In genomic region chr15:78103406-78104118, GRCh38 we compare ENCODE assay signal across 9 cellular contexts. TPM values are rescaled to one million over a fixed set of nuclear protein-coding genes. Genes with fewer than 3 reads are reported as not detected.
DNase-seq lines count a peak whose midpoint lies in the region; ATAC-seq, FAIRE-seq and TF ChIP-seq lines count a peak whose summit lies in the region.
"Had no signal": no experiment of that assay in that cellular context is flagged by ENCODE, and none has a peak within 500 bp of the region (broad histone marks: within the 10 kb centered on the region; RNA-seq: fewer than 3 reads in every experiment).

No MANE protein-coding gene starts in this region.

- TF ChIP-seq POLR2A in HepG2 (IDR thresholded peaks at IDR 0.05; ENCODE audit: insufficient read depth in 1 of 2, low read depth in 2 of 2, low read length in 2 of 2) = no peak

- H4K20me1 ChIP-seq in HepG2 (ENCODE audit: insufficient read depth, low read length) (no peaks in the 10 kb centered on the region), osteoblast (ENCODE audit: insufficient read depth, low read length) (no peaks in the 10 kb centered on the region)

- H3K9me3 ChIP-seq in HepG2 (ENCODE audit: low read length) (no peaks in the 10 kb centered on the region), tibial artery (no peaks in the 10 kb centered on the region), osteoblast (ENCODE audit: low read depth, low read length) (no peaks in the 10 kb centered on the region)

- in situ Hi-C loops in HepG2 (cut with HindIII; ENCODE audit: extremely low pct_ligation_motif_present, low pct_unique_long_range_greater_than_20kb) = no loop called here

- no peak overlapping the region for H3K27ac ChIP-seq in HepG2 (ENCODE audit: extremely low read length, insufficient read depth, low read length)
- H3K27ac ChIP-seq in dorsolateral prefrontal cortex = no peak overlapping the region
- no peak overlapping the region for H3K27ac ChIP-seq in tibial artery
- H3K27ac ChIP-seq in osteoblast (ENCODE audit: low read depth, low read length) = no peak overlapping the region

- no peaks in the 10 kb centered on the region for H3K36me3 ChIP-seq in HepG2 (replicated peaks in 1 of 2; ENCODE audit: control insufficient read depth in 1 of 2, insufficient read depth in 2 of 2, low read length in 2 of 2)
- H3K36me3 ChIP-seq in tibial artery = no peaks in the 10 kb centered on the region
- no peaks in the 10 kb centered on the region for H3K36me3 ChIP-seq in osteoblast (ENCODE audit: insufficient read depth, low read length)

- peaks cover 31% of the 10 kb centered on the region for H3K4me1 ChIP-seq in HepG2 (ENCODE audit: insufficient read depth, low read length)
- no peaks in the 10 kb centered on the region for H3K4me1 ChIP-seq in tibial artery
- H3K4me1 ChIP-seq in osteoblast (ENCODE audit: insufficient read depth, low read length) = peaks cover 5% of the 10 kb centered on the region

- CTCF ChIA-PET in HepG2 (lab: Yijun Ruan, JAX; ENCODE audit: low intra/inter-chr PET ratio, low total read pairs) = no interaction called here

- TF ChIP-seq EP300 in HepG2 (IDR thresholded peaks at IDR 0.05; ENCODE audit: low read depth in 2 of 2, low read length in 2 of 2) (no peak), HepG2 (CRISPR knock-in tag; IDR thresholded peaks at IDR 0.05; ENCODE audit: borderline replicate concordance) (no peak)

- H3K27me3 ChIP-seq in HepG2 (ENCODE audit: control insufficient read depth in 1 of 2, insufficient read depth in 2 of 2, low read length in 2 of 2) = peaks cover 0 to 4% of the 10 kb centered on the region in 2 experiments; a peak in 2 of 5 replicates
- H3K27me3 ChIP-seq in dorsolateral prefrontal cortex = no peaks in the 10 kb centered on the region
- H3K27me3 ChIP-seq in tibial artery = no peaks in the 10 kb centered on the region
- no peaks in the 10 kb centered on the region for H3K27me3 ChIP-seq in osteoblast (ENCODE audit: insufficient read depth, low read length)

- no peak for TF ChIP-seq RAD21 in HepG2 (CRISPR knock-in tag; IDR thresholded peaks at IDR 0.05)

- intact Hi-C loops in HepG2 (cut with micrococcal nuclease; ENCODE audit: unreplicated experiment) = no loop called here
- intact Hi-C loops in dorsolateral prefrontal cortex (cut with DNase I) = no loop called here
- intact Hi-C loops in tibial artery (cut with DNase I; ENCODE audit: low total_unique reads) = no loop called here

- H3K4me2 ChIP-seq in HepG2 (ENCODE audit: low read depth, low read length) (peak overlapping the region; percentile 15; the same call in 1 of the 2 replicates), osteoblast (ENCODE audit: insufficient read depth, low read length) (no peak overlapping the region)

- FAIRE-seq in HepG2 (lab: Jason Lieb, UNC) = no peak

- DNase-seq in activated CD4-positive, alpha-beta T cell treated with anti-CD3 and anti-CD28 coated beads, Interleukin-2, amount 50 U/mL, for 48 hours = peak; percentile 62 to 74
- DNase-seq in HepG2 (ENCODE audit: low spot score) (no peak), dorsolateral prefrontal cortex (no peak), tibial artery (no peak), osteoblast (ENCODE audit: insufficient read length, low spot score, missing footprints) (no peak), NCI-H510A (lab: John Stamatoyannopoulos, UW) (no peak)

- TF ChIP-seq CTCF in HepG2 (CRISPR knock-in tag; IDR thresholded peaks at IDR 0.05) = no peak
- TF ChIP-seq CTCF in dorsolateral prefrontal cortex (IDR thresholded peaks at IDR 0.05 in 54 of 56, conservative IDR thresholded peaks at IDR 0.05 in 2 of 56; ENCODE audit: low read depth in 1 of 56, partially characterized antibody in 56 of 56) = no peak
- TF ChIP-seq CTCF in tibial artery (IDR thresholded peaks at IDR 0.05) = no peak
- TF ChIP-seq CTCF in osteoblast (IDR thresholded peaks at IDR 0.05; ENCODE audit: extremely low read depth, low read depth, low read length) = no peak

- H3K9ac ChIP-seq in HepG2 (ENCODE audit: insufficient read depth, low read depth, low read length) = no peak overlapping the region

- no peak overlapping the region for H2AFZ ChIP-seq in HepG2 (ENCODE audit: low read length)
- H2AFZ ChIP-seq in osteoblast (ENCODE audit: low read length) = no peak overlapping the region

- BruUV-seq in HepG2 (replicated peaks; lab: Mats Ljungman, UMichigan) = no TSS peak

- ATAC-seq in GM19328 (IDR thresholded peaks at IDR 0.05; ENCODE audit: unreplicated experiment) (peak; percentile 84), HG03378 (IDR thresholded peaks at IDR 0.05; ENCODE audit: unreplicated experiment) (peak; percentile 60), HepG2 (no peak)

- no peak overlapping the region for H3K4me3 ChIP-seq in HepG2 (replicated peaks in 1 of 3; ENCODE audit: insufficient read depth in 1 of 3, low read depth in 2 of 3, low read length in 3 of 3)
- H3K4me3 ChIP-seq in dorsolateral prefrontal cortex = no peak overlapping the region
- H3K4me3 ChIP-seq in tibial artery = no peak overlapping the region
- H3K4me3 ChIP-seq in osteoblast (ENCODE audit: insufficient read depth, low read length) = no peak overlapping the region

- POLR2A ChIA-PET in HepG2 (lab: Yijun Ruan, JAX) = no interaction called here

- H3K79me2 ChIP-seq in HepG2 (ENCODE audit: insufficient read depth, low read length) (no peaks in the 10 kb centered on the region), osteoblast (ENCODE audit: insufficient read depth, low read length) (no peaks in the 10 kb centered on the region)

- 36% methylated on average over 10 of the region's 12 CpGs for WGBS in HepG2 (ENCODE audit: low lambda C conversion rate)

RNA-seq across cellular contexts. Expression of gene SH2D7, which starts 11.2 kb away (rescaled TPM):
- total RNA-seq in HepG2 (2016; rRNA removed; fragmentation: Illumina TruSeq; extraction: Trizol) = not detected in 2 replicates
- not detected in 2 replicates for total RNA-seq in HepG2 (2016; cell fraction: cytosol; rRNA removed; fragmentation: Illumina TruSeq; extraction: Trizol; ENCODE audit: low read depth)
- not detected in 2 replicates for total RNA-seq in HepG2 (2016; cell fraction: insoluble cytoplasmic fraction; rRNA removed; fragmentation: Illumina TruSeq; extraction: Trizol)
- total RNA-seq in HepG2 (2016; cell fraction: membrane; rRNA removed; fragmentation: Illumina TruSeq; extraction: Trizol) = not detected in 2 replicates
- total RNA-seq in HepG2 (2016; cell fraction: nucleus; rRNA removed; fragmentation: Illumina TruSeq; extraction: Trizol) = not detected in 2 replicates
- not detected in 2 replicates for polyA plus RNA-seq in HepG2 (2011; rRNA removed)
- not detected in 2 replicates for polyA plus RNA-seq in HepG2 (2011; cell fraction: cytosol; rRNA removed)
- polyA plus RNA-seq in HepG2 (2011; cell fraction: nucleus; rRNA removed) = not detected in 2 replicates
- polyA plus RNA-seq in HepG2 (2012) = 0.05 TPM in 1 of 2 replicates, not detected in the other
- not detected in 2 replicates for polyA plus RNA-seq in HepG2 (2016; cell fraction: cytosol; fragmentation: Illumina TruSeq; extraction: Trizol; ENCODE audit: low read depth)
- polyA plus RNA-seq in HepG2 (2016; cell fraction: insoluble cytoplasmic fraction; fragmentation: Illumina TruSeq; extraction: Trizol; ENCODE audit: low read depth) = not detected in 2 replicates
- polyA plus RNA-seq in HepG2 (2016; cell fraction: membrane; fragmentation: Illumina TruSeq; extraction: Trizol; ENCODE audit: low read depth) = not detected in 2 replicates
- not detected in 2 replicates for polyA plus RNA-seq in HepG2 (2016; cell fraction: nucleus; fragmentation: Illumina TruSeq; extraction: Trizol; ENCODE audit: insufficient read depth, low read depth)
- polyA minus RNA-seq in HepG2 (2011; rRNA and poly(A)+ RNA removed; ENCODE audit: low replicate concordance) = not detected in 2 replicates
- not detected in 2 replicates for polyA minus RNA-seq in HepG2 (2011; cell fraction: cytosol; rRNA and poly(A)+ RNA removed)
- polyA minus RNA-seq in HepG2 (2011; cell fraction: nucleus; rRNA and poly(A)+ RNA removed) = not detected in 2 replicates
- not detected for total RNA-seq in dorsolateral prefrontal cortex
- not detected in 2 replicates for total RNA-seq in osteoblast
- polyA plus RNA-seq: IgD-negative memory B cell had no signal

RNA-seq across cellular contexts. Expression of gene TBC1D2B, which starts 26.1 kb away (rescaled TPM):
- total RNA-seq in HepG2 (2016; rRNA removed; fragmentation: Illumina TruSeq; extraction: Trizol) (7.9 and 10.1 TPM in 2 replicates), dorsolateral prefrontal cortex (10 to 100 TPM; 18.5 to 62.5 (median 37.5) TPM), osteoblast (57.8 and 58.3 TPM in 2 replicates)
- total RNA-seq in HepG2 (2016; cell fraction: cytosol; rRNA removed; fragmentation: Illumina TruSeq; extraction: Trizol; ENCODE audit: low read depth) = 4.1 and 5.1 TPM in 2 replicates
- 7.4 and 10.4 TPM in 2 replicates for total RNA-seq in HepG2 (2016; cell fraction: insoluble cytoplasmic fraction; rRNA removed; fragmentation: Illumina TruSeq; extraction: Trizol)
- total RNA-seq in HepG2 (2016; cell fraction: membrane; rRNA removed; fragmentation: Illumina TruSeq; extraction: Trizol) = 4.5 and 5.3 TPM in 2 replicates
- total RNA-seq in HepG2 (2016; cell fraction: nucleus; rRNA removed; fragmentation: Illumina TruSeq; extraction: Trizol) = 12.1 and 12.6 TPM in 2 replicates
- 14.4 and 18.8 TPM in 2 replicates for polyA plus RNA-seq in HepG2 (2011; rRNA removed)
- 8.9 and 11.2 TPM in 2 replicates for polyA plus RNA-seq in HepG2 (2011; cell fraction: cytosol; rRNA removed)
- 36.0 and 41.0 TPM in 2 replicates for polyA plus RNA-seq in HepG2 (2011; cell fraction: nucleus; rRNA removed)
- polyA plus RNA-seq in HepG2 (2012) = 7.6 and 13.3 TPM in 2 replicates
- polyA plus RNA-seq in HepG2 (2016; cell fraction: cytosol; fragmentation: Illumina TruSeq; extraction: Trizol; ENCODE audit: low read depth) = 0.70 and 0.78 TPM in 2 replicates
- 5.9 and 9.0 TPM in 2 replicates for polyA plus RNA-seq in HepG2 (2016; cell fraction: insoluble cytoplasmic fraction; fragmentation: Illumina TruSeq; extraction: Trizol; ENCODE audit: low read depth)
- 1.7 and 1.9 TPM in 2 replicates for polyA plus RNA-seq in HepG2 (2016; cell fraction: membrane; fragmentation: Illumina TruSeq; extraction: Trizol; ENCODE audit: low read depth)
- 16.5 and 18.2 TPM in 2 replicates for polyA plus RNA-seq in HepG2 (2016; cell fraction: nucleus; fragmentation: Illumina TruSeq; extraction: Trizol; ENCODE audit: insufficient read depth, low read depth)
- polyA minus RNA-seq in HepG2 (2011; rRNA and poly(A)+ RNA removed; ENCODE audit: low replicate concordance) = 27.1 and 31.4 TPM in 2 replicates
- 8.7 and 10.4 TPM in 2 replicates for polyA minus RNA-seq in HepG2 (2011; cell fraction: cytosol; rRNA and poly(A)+ RNA removed)
- 28.2 and 32.3 TPM in 2 replicates for polyA minus RNA-seq in HepG2 (2011; cell fraction: nucleus; rRNA and poly(A)+ RNA removed)

RNA-seq across cellular contexts. Expression of gene CIB2, which starts 27.7 kb away (rescaled TPM):
- total RNA-seq in HepG2 (2016; rRNA removed; fragmentation: Illumina TruSeq; extraction: Trizol) = 1.5 and 1.8 TPM in 2 replicates
- total RNA-seq in HepG2 (2016; cell fraction: cytosol; rRNA removed; fragmentation: Illumina TruSeq; extraction: Trizol; ENCODE audit: low read depth) = 6.0 and 7.3 TPM in 2 replicates
- 1.6 and 2.2 TPM in 2 replicates for total RNA-seq in HepG2 (2016; cell fraction: insoluble cytoplasmic fraction; rRNA removed; fragmentation: Illumina TruSeq; extraction: Trizol)
- 6.9 and 9.0 TPM in 2 replicates for total RNA-seq in HepG2 (2016; cell fraction: membrane; rRNA removed; fragmentation: Illumina TruSeq; extraction: Trizol)
- total RNA-seq in HepG2 (2016; cell fraction: nucleus; rRNA removed; fragmentation: Illumina TruSeq; extraction: Trizol) = 0.63 and 0.84 TPM in 2 replicates
- 1.4 and 4.5 TPM in 2 replicates for polyA plus RNA-seq in HepG2 (2011; rRNA removed)
- polyA plus RNA-seq in HepG2 (2011; cell fraction: cytosol; rRNA removed) = 1.5 and 2.4 TPM in 2 replicates
- 0.19 and 0.87 TPM in 2 replicates for polyA plus RNA-seq in HepG2 (2011; cell fraction: nucleus; rRNA removed)
- polyA plus RNA-seq in HepG2 (2012) = 2.2 and 3.7 TPM in 2 replicates
- 13.6 and 14.5 TPM in 2 replicates for polyA plus RNA-seq in HepG2 (2016; cell fraction: cytosol; fragmentation: Illumina TruSeq; extraction: Trizol; ENCODE audit: low read depth)
- polyA plus RNA-seq in HepG2 (2016; cell fraction: insoluble cytoplasmic fraction; fragmentation: Illumina TruSeq; extraction: Trizol; ENCODE audit: low read depth) = 3.1 and 4.0 TPM in 2 replicates
- polyA plus RNA-seq in HepG2 (2016; cell fraction: membrane; fragmentation: Illumina TruSeq; extraction: Trizol; ENCODE audit: low read depth) = 13.2 TPM in 2 replicates
- 2.5 and 2.6 TPM in 2 replicates for polyA plus RNA-seq in HepG2 (2016; cell fraction: nucleus; fragmentation: Illumina TruSeq; extraction: Trizol; ENCODE audit: insufficient read depth, low read depth)
- polyA minus RNA-seq in HepG2 (2011; rRNA and poly(A)+ RNA removed; ENCODE audit: low replicate concordance) = 1.3 and 2.2 TPM in 2 replicates
- 1.8 TPM in 1 of 2 replicates, not detected in the other for polyA minus RNA-seq in HepG2 (2011; cell fraction: cytosol; rRNA and poly(A)+ RNA removed)
- polyA minus RNA-seq in HepG2 (2011; cell fraction: nucleus; rRNA and poly(A)+ RNA removed) = 0.77 TPM in 1 of 2 replicates, not detected in the other
- total RNA-seq in dorsolateral prefrontal cortex = 10 to 100 TPM in 62 of 120 experiments, 1 to 10 TPM in 58; 4.3 to 20.5 (median 10.0) TPM
- 1.5 and 2.2 TPM in 2 replicates for total RNA-seq in osteoblast

RNA-seq across cellular contexts. Expression of gene IDH3A, which starts 45.6 kb away (rescaled TPM):
- 50.7 and 130 TPM in 2 replicates for total RNA-seq in HepG2 (2016; rRNA removed; fragmentation: Illumina TruSeq; extraction: Trizol)
- 6.5 and 9.4 TPM in 2 replicates for total RNA-seq in HepG2 (2016; cell fraction: cytosol; rRNA removed; fragmentation: Illumina TruSeq; extraction: Trizol; ENCODE audit: low read depth)
- 50.0 and 88.2 TPM in 2 replicates for total RNA-seq in HepG2 (2016; cell fraction: insoluble cytoplasmic fraction; rRNA removed; fragmentation: Illumina TruSeq; extraction: Trizol)
- 14.4 and 16.1 TPM in 2 replicates for total RNA-seq in HepG2 (2016; cell fraction: membrane; rRNA removed; fragmentation: Illumina TruSeq; extraction: Trizol)
- total RNA-seq in HepG2 (2016; cell fraction: nucleus; rRNA removed; fragmentation: Illumina TruSeq; extraction: Trizol) = 30.4 and 30.8 TPM in 2 replicates
- polyA plus RNA-seq in HepG2 (2011; rRNA removed) = 34.2 and 40.7 TPM in 2 replicates
- polyA plus RNA-seq in HepG2 (2011; cell fraction: cytosol; rRNA removed) = 25.1 and 40.0 TPM in 2 replicates
- polyA plus RNA-seq in HepG2 (2011; cell fraction: nucleus; rRNA removed) = 22.1 and 25.9 TPM in 2 replicates
- 43.6 and 58.5 TPM in 2 replicates for polyA plus RNA-seq in HepG2 (2012)
- polyA plus RNA-seq in HepG2 (2016; cell fraction: cytosol; fragmentation: Illumina TruSeq; extraction: Trizol; ENCODE audit: low read depth) = 5.2 and 7.2 TPM in 2 replicates
- polyA plus RNA-seq in HepG2 (2016; cell fraction: insoluble cytoplasmic fraction; fragmentation: Illumina TruSeq; extraction: Trizol; ENCODE audit: low read depth) = 87.0 and 90.5 TPM in 2 replicates
- 13.0 and 13.1 TPM in 2 replicates for polyA plus RNA-seq in HepG2 (2016; cell fraction: membrane; fragmentation: Illumina TruSeq; extraction: Trizol; ENCODE audit: low read depth)
- polyA plus RNA-seq in HepG2 (2016; cell fraction: nucleus; fragmentation: Illumina TruSeq; extraction: Trizol; ENCODE audit: insufficient read depth, low read depth) = 42.0 and 56.1 TPM in 2 replicates
- polyA minus RNA-seq in HepG2 (2011; rRNA and poly(A)+ RNA removed; ENCODE audit: low replicate concordance) = 25.1 and 123 TPM in 2 replicates
- polyA minus RNA-seq in HepG2 (2011; cell fraction: cytosol; rRNA and poly(A)+ RNA removed) = 28.9 and 36.8 TPM in 2 replicates
- 20.3 and 30.1 TPM in 2 replicates for polyA minus RNA-seq in HepG2 (2011; cell fraction: nucleus; rRNA and poly(A)+ RNA removed)
- total RNA-seq in dorsolateral prefrontal cortex = 100 to 1,000 TPM; 101 to 276 (median 201) TPM
- total RNA-seq in osteoblast = 29.5 and 30.4 TPM in 2 replicates

Comparison
In these comparisons a context has a peak if more than half of its experiments do, and no peak if none do; other contexts are left out.
1. DNase-seq: peak in activated CD4-positive, alpha-beta T cell treated with anti-CD3 and anti-CD28 coated beads, Interleukin-2, amount 50 U/mL, for 48 hours (2 of 2); none in HepG2 (single experiment), dorsolateral prefrontal cortex (0 of 10), tibial artery (0 of 2), osteoblast (single experiment) and NCI-H510A (single experiment).